ENCODE assay signal across 14 cellular contexts in the genomic region with DNA sequence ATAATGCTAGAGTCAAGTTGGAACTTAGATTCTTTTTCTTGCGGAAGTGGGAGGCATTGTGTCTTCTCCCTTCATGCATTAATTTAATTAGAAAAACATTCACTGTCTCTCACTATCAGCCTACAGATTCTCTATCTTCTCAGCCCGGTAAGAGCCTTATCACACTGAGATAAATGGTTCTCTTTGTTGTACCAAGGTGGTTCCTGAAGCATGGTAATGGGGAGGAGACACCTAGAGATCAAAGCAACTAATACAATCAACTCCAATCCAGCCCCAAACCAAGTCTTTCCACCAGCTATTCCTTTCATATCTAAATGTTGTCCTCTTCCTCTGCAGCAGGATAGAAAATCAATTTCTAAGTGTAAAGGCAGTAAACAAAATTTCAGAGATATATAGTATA.
DNase-seq lines count a peak whose midpoint lies in the region; ATAC-seq and TF ChIP-seq lines count a peak whose summit lies in the region.
"Had no signal": no experiment of that assay in that cellular context is flagged by ENCODE, and none has a peak within 500 bp of the region (broad histone marks: within the 10 kb centered on the region; RNA-seq: fewer than 3 reads in every experiment).

No MANE protein-coding gene starts in this region.

- H3K9me3 Mint-ChIP-seq in WTC11, result no peaks in the 10 kb centered on the region
- H3K9me3 Mint-ChIP-seq: CD4-positive, alpha-beta memory T cell had no signal

- no peak overlapping the region for H3K27ac Mint-ChIP-seq in WTC11
- H3K27ac Mint-ChIP-seq: CD4-positive, alpha-beta memory T cell had no signal

- H3K4me3 Mint-ChIP-seq in WTC11, result no peak overlapping the region
- H3K4me3 Mint-ChIP-seq: CD4-positive, alpha-beta memory T cell had no signal

- H3K27me3 ChIP-seq in heart left ventricle, result peaks cover 0 to 8% (median 0%) of the 10 kb centered on the region in 9 donors

- H3K4me1 ChIP-seq in heart left ventricle, result peaks cover 0 to 12% (median 0%) of the 10 kb centered on the region in 12 donors

- WGBS in heart left ventricle, 4 donors, result 27 to 38% (median 32%) methylated on average over 2 of the region's 2 CpGs

- peaks cover 3% of the 10 kb centered on the region; the same call in 1 of the 2 replicates for H3K27me3 Mint-ChIP-seq in WTC11 (ENCODE audit: low read depth)
- H3K27me3 Mint-ChIP-seq: CD4-positive, alpha-beta memory T cell had no signal

- intact Hi-C loops in heart left ventricle (cut with DNase I), result loop anchor here in 3 of 10 donors (10.0 kb wide), 1 partner anchor 153 kb away; no protein-coding TSS in a partner anchor

- POLR2A ChIA-PET in WTC11 (lab: Charles Lee), result no interaction called here

- no peaks in the 10 kb centered on the region for H3K9me3 ChIP-seq in KOPT-K1 (ENCODE audit: insufficient read depth, low read length, poor library complexity, severe bottlenecking)
- H3K9me3 ChIP-seq in heart left ventricle, result no peaks in the 10 kb centered on the region
- H3K9me3 ChIP-seq: HAP-1 had no signal

- no peaks in the 10 kb centered on the region for H3K36me3 Mint-ChIP-seq in WTC11
- H3K36me3 Mint-ChIP-seq: CD4-positive, alpha-beta memory T cell had no signal

- no peak overlapping the region for H3K4me3 ChIP-seq in heart left ventricle
- H3K4me3 ChIP-seq: GM23248, HAP-1 had no signal

- H3K4me1 Mint-ChIP-seq in WTC11, result peaks cover 12% of the 10 kb centered on the region
- H3K4me1 Mint-ChIP-seq: CD4-positive, alpha-beta memory T cell had no signal

- H3K27ac ChIP-seq in KOPT-K1 (ENCODE audit: low read depth, low read length, poor library complexity, severe bottlenecking) (peak overlapping the region; percentile 83), heart left ventricle (no peak overlapping the region)
- H3K27ac ChIP-seq: GM23248 had no signal

- ATAC-seq in WTC11 (no peak), heart left ventricle (no peak)

- CTCF ChIA-PET in WTC11 (lab: Charles Lee), result interaction anchor here (2.4 kb wide), 1 partner anchor 58 kb away, joined by 8 read pairs; no protein-coding TSS in a partner anchor

- H3K36me3 ChIP-seq in KOPT-K1 (ENCODE audit: insufficient read depth, low read length) (no peaks in the 10 kb centered on the region), heart left ventricle (no peaks in the 10 kb centered on the region)
- H3K36me3 ChIP-seq: HAP-1 had no signal

- no peak for TF ChIP-seq POLR2A in heart left ventricle (IDR thresholded peaks at IDR 0.05)

- TF ChIP-seq CTCF in WTC11 (IDR thresholded peaks at IDR 0.05), result no peak
- TF ChIP-seq CTCF in heart left ventricle (IDR thresholded peaks at IDR 0.05), result no peak

- DNase-seq in WTC11 (ENCODE audit: low spot score) (no peak), left kidney (ENCODE audit: low read depth, low spot score) (peak; percentile 26), NCI-H2029 (lab: John Stamatoyannopoulos, UW) (no peak), NCI-H2081 treated with DMSO at 0.1 percent for 48 hours (lab: John Stamatoyannopoulos, UW) (no peak), heart left ventricle (no peak)
- DNase-seq in activated CD4-positive, alpha-beta T cell treated with anti-CD3 and anti-CD28 coated beads for 1 hour, result no peak
- DNase-seq: C1 segment of cervical spinal cord; CD4-positive, alpha-beta memory T cell; COR-L47; DMS153; DND-41; GM23248 had no signal

TF ChIP-seq in WTC11, 78 proteins besides CTCF, POLR2A, EP300 and RAD21:
- TF ChIP-seq, protein P1, sequence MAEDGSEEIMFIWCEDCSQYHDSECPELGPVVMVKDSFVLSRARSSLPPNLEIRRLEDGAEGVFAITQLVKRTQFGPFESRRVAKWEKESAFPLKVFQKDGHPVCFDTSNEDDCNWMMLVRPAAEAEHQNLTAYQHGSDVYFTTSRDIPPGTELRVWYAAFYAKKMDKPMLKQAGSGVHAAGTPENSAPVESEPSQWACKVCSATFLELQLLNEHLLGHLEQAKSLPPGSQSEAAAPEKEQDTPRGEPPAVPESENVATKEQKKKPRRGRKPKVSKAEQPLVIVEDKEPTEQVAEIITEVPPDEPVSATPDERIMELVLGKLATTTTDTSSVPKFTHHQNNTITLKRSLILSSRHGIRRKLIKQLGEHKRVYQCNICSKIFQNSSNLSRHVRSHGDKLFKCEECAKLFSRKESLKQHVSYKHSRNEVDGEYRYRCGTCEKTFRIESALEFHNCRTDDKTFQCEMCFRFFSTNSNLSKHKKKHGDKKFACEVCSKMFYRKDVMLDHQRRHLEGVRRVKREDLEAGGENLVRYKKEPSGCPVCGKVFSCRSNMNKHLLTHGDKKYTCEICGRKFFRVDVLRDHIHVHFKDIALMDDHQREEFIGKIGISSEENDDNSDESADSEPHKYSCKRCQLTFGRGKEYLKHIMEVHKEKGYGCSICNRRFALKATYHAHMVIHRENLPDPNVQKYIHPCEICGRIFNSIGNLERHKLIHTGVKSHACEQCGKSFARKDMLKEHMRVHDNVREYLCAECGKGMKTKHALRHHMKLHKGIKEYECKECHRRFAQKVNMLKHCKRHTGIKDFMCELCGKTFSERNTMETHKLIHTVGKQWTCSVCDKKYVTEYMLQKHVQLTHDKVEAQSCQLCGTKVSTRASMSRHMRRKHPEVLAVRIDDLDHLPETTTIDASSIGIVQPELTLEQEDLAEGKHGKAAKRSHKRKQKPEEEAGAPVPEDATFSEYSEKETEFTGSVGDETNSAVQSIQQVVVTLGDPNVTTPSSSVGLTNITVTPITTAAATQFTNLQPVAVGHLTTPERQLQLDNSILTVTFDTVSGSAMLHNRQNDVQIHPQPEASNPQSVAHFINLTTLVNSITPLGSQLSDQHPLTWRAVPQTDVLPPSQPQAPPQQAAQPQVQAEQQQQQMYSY (CRISPR knock-in tag; IDR thresholded peaks at IDR 0.05), result 0 out of 2 replicates have a peak, but pooled peaks have one; percentile 30
- TF ChIP-seq ZNF671 (CRISPR knock-in tag; IDR thresholded peaks at IDR 0.05), result no peak
- no peak for TF ChIP-seq HMGA2 (CRISPR knock-in tag; IDR thresholded peaks at IDR 0.05)
- no peak for TF ChIP-seq ZBTB21 (CRISPR knock-in tag; IDR thresholded peaks at IDR 0.05; ENCODE audit: borderline replicate concordance)
- no peak for TF ChIP-seq NR1H2 (CRISPR knock-in tag; IDR thresholded peaks at IDR 0.05)
- TF ChIP-seq, protein P2, sequence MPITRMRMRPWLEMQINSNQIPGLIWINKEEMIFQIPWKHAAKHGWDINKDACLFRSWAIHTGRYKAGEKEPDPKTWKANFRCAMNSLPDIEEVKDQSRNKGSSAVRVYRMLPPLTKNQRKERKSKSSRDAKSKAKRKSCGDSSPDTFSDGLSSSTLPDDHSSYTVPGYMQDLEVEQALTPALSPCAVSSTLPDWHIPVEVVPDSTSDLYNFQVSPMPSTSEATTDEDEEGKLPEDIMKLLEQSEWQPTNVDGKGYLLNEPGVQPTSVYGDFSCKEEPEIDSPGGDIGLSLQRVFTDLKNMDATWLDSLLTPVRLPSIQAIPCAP (CRISPR knock-in tag; IDR thresholded peaks at IDR 0.05), result no peak
TF ChIP-seq in WTC11: peak in this region for 1.
